10 cellular contexts compared by ENCODE assay signal in the genomic region with DNA sequence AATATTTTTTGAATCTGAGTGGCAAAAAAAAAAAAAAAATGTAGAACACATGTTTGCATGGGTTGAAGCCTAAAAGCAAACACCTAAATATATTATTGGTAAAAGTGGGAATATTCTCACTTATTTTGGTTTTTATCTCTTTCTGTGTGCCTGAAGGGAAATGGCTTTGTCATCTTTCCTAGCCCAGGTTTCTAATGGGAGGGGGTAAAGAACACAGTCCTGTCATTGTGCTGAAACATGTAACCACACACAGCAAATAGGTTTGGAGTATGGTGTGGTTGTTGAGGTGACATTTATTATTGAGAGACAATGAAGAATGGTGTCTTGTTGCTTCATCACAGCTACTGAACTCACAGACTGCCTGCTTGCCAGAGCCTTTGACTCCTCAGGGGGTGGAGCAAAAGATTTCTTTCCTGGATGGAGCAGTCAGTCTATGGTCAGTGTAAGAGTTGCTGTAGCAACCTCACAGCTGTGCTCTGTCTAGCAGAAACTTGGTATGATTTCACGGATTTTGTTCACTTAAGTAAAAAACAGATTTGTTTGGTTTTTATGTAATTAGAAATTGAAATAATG.
DNase-seq lines count a peak whose midpoint lies in the region; ATAC-seq and TF ChIP-seq lines count a peak whose summit lies in the region.
"Had no signal": no experiment of that assay in that cellular context is flagged by ENCODE, and none has a peak within 500 bp of the region (broad histone marks: within the 10 kb centered on the region; RNA-seq: fewer than 3 reads in every experiment).

No MANE protein-coding gene starts in this region.

- no peak overlapping the region for H2AK5ac ChIP-seq in neuronal stem cell (ENCODE audit: low read depth, low read length)

- H3K4me1 ChIP-seq in neuronal stem cell (ENCODE audit: control insufficient read depth in 2 of 2, insufficient read depth in 1 of 2, low read depth in 1 of 2, low read length in 2 of 2), result peaks cover 0 to 6% of the 10 kb centered on the region in 2 donors

- H3K18ac ChIP-seq in neuronal stem cell (ENCODE audit: low read length), result no peak overlapping the region

- no peaks in the 10 kb centered on the region; the same call in 1 of the 2 replicates for H3K36me3 ChIP-seq in H7 (replicated peaks; ENCODE audit: control insufficient read depth, insufficient read depth, low read length)
- peaks cover 0 to 27% of the 10 kb centered on the region in 2 donors for H3K36me3 ChIP-seq in neuronal stem cell (replicated peaks in 1 of 2; ENCODE audit: control insufficient read depth in 2 of 2, insufficient read depth in 2 of 2, low read length in 2 of 2)

- CTCF ChIA-PET in activated CD4-positive, alpha-beta memory T cell treated with anti-CD3 and anti-CD28 coated beads, Interleukin-2, amount 10 ng/mL, durations not matched to agents 7 days and 5 days (lab: Charles Lee), result interaction anchor here (0.7 kb wide), 1 partner anchor 442 kb away, joined by 3 read pairs; no protein-coding TSS in a partner anchor

- no peak overlapping the region for H3K4me3 Mint-ChIP-seq in osteocyte (ENCODE audit: unreplicated experiment)
- no peak overlapping the region for H3K4me3 Mint-ChIP-seq in activated CD4-positive, alpha-beta memory T cell treated with anti-CD3 and anti-CD28 coated beads, Interleukin-2, amount 10 ng/mL, durations not matched to agents 7 days and 5 days
- no peak overlapping the region for H3K4me3 Mint-ChIP-seq in natural killer cell treated with Interleukin-12 subunit alpha and Interleukin-12 subunit beta and Interleukin-15 and Interleukin-18, amount 100 ng/mL, for 72 hours
- H3K4me3 Mint-ChIP-seq: memory B cell had no signal

- H3K36me3 Mint-ChIP-seq in osteocyte (ENCODE audit: unreplicated experiment), result peaks cover 12% of the 10 kb centered on the region
- H3K36me3 Mint-ChIP-seq in activated CD4-positive, alpha-beta memory T cell treated with anti-CD3 and anti-CD28 coated beads, Interleukin-2, amount 10 ng/mL, durations not matched to agents 7 days and 5 days (ENCODE audit: low read depth), result peaks cover 6% of the 10 kb centered on the region
- H3K36me3 Mint-ChIP-seq in natural killer cell treated with Interleukin-12 subunit alpha and Interleukin-12 subunit beta and Interleukin-15 and Interleukin-18, amount 100 ng/mL, for 72 hours, result no peaks in the 10 kb centered on the region
- H3K36me3 Mint-ChIP-seq: activated naive CD4-positive, alpha-beta T cell treated with anti-CD3 and anti-CD28 coated beads, Interleukin-2, amount 50 U/mL, for 72 hours had no signal

- H3K9me3 ChIP-seq in neuronal stem cell (replicated peaks in 1 of 2; ENCODE audit: control insufficient read depth in 2 of 2, insufficient read depth in 1 of 2, low read depth in 1 of 2, low read length in 2 of 2), result no peaks in the 10 kb centered on the region

- peaks cover 9% of the 10 kb centered on the region for H3K4me1 Mint-ChIP-seq in osteocyte (ENCODE audit: unreplicated experiment)
- peaks cover 3% of the 10 kb centered on the region for H3K4me1 Mint-ChIP-seq in activated CD4-positive, alpha-beta memory T cell treated with anti-CD3 and anti-CD28 coated beads, Interleukin-2, amount 10 ng/mL, durations not matched to agents 7 days and 5 days
- H3K4me1 Mint-ChIP-seq in natural killer cell treated with Interleukin-12 subunit alpha and Interleukin-12 subunit beta and Interleukin-15 and Interleukin-18, amount 100 ng/mL, for 72 hours (ENCODE audit: low read depth in 2 of 2), result no peaks in the 10 kb centered on the region
- H3K4me1 Mint-ChIP-seq: memory B cell had no signal

- H3K27me3 ChIP-seq in H7 (ENCODE audit: control insufficient read depth, insufficient read depth, low read length) (no peaks in the 10 kb centered on the region), neuronal stem cell (ENCODE audit: control insufficient read depth in 3 of 3, insufficient read depth in 3 of 3, low read depth in 1 of 3, low read length in 3 of 3) (no peaks in the 10 kb centered on the region)

- no peaks in the 10 kb centered on the region for H3K79me1 ChIP-seq in neuronal stem cell (ENCODE audit: low read depth, low read length)

- POLR2A ChIA-PET in activated CD4-positive, alpha-beta memory T cell treated with anti-CD3 and anti-CD28 coated beads, Interleukin-2, amount 10 ng/mL, durations not matched to agents 7 days and 5 days (lab: Charles Lee), result no interaction called here

- H3K27ac ChIP-seq in neuronal stem cell (replicated peaks; ENCODE audit: low read length), result no peak overlapping the region

- no peak overlapping the region for H2BK15ac ChIP-seq in neuronal stem cell (ENCODE audit: low read length)

- no peak for ATAC-seq in natural killer cell treated with Interleukin-12 subunit alpha and Interleukin-12 subunit beta and Interleukin-15 and Interleukin-18, amount 100 ng/mL, for 72 hours
- ATAC-seq: activated naive CD4-positive, alpha-beta T cell treated with anti-CD3 and anti-CD28 coated beads, Interleukin-2, amount 50 U/mL, for 72 hours had no signal

- no peak overlapping the region for H2BK5ac ChIP-seq in neuronal stem cell (ENCODE audit: low read length)

- H3K14ac ChIP-seq in neuronal stem cell (ENCODE audit: low read length), result no peak overlapping the region

- no peak overlapping the region for H4K91ac ChIP-seq in neuronal stem cell (ENCODE audit: low read depth, low read length, poor library complexity)

- no peak for TF ChIP-seq CTCF in osteocyte (IDR thresholded peaks at IDR 0.05)

- DNase-seq in H7 (peak; percentile 7), NCI-H774 (lab: John Stamatoyannopoulos, UW) (peak; percentile 89), fibroblast of peridontal ligament (ENCODE audit: extremely low read depth) (peak; percentile 86), osteocyte (ENCODE audit: extremely low spot score, unreplicated experiment) (no peak), neuronal stem cell (ENCODE audit: low spot score) (no peak)
- DNase-seq in activated CD4-positive, alpha-beta memory T cell treated with anti-CD3 and anti-CD28 coated beads, Interleukin-2, amount 10 ng/mL, durations not matched to agents 7 days and 5 days, result no peak
- DNase-seq in activated CD4-positive, CD25-positive, alpha-beta regulatory T cell (lab: John Stamatoyannopoulos, UW), result no peak
- no peak for DNase-seq in natural killer cell treated with Interleukin-12 subunit alpha and Interleukin-12 subunit beta and Interleukin-15 and Interleukin-18, amount 100 ng/mL, for 72 hours (ENCODE audit: low spot score)

- peak overlapping the region; percentile 66 for H3K27ac Mint-ChIP-seq in osteocyte (ENCODE audit: unreplicated experiment)
- H3K27ac Mint-ChIP-seq in activated CD4-positive, alpha-beta memory T cell treated with anti-CD3 and anti-CD28 coated beads, Interleukin-2, amount 10 ng/mL, durations not matched to agents 7 days and 5 days, result no peak overlapping the region
- H3K27ac Mint-ChIP-seq in natural killer cell treated with Interleukin-12 subunit alpha and Interleukin-12 subunit beta and Interleukin-15 and Interleukin-18, amount 100 ng/mL, for 72 hours, result no peak overlapping the region
- H3K27ac Mint-ChIP-seq: activated naive CD4-positive, alpha-beta T cell treated with anti-CD3 and anti-CD28 coated beads, Interleukin-2, amount 50 U/mL, for 72 hours; memory B cell had no signal

- no peak overlapping the region for H3K4me2 ChIP-seq in neuronal stem cell (ENCODE audit: insufficient read depth, low read length, poor library complexity, severe bottlenecking)

- no peak overlapping the region for H2BK120ac ChIP-seq in neuronal stem cell (ENCODE audit: low read depth, low read length)

- H3K4me3 ChIP-seq in H7 (ENCODE audit: insufficient read depth, low read depth, low read length), result no peak overlapping the region
- no peak overlapping the region for H3K4me3 ChIP-seq in neuronal stem cell (ENCODE audit: low read length in 2 of 2)

- H2BK12ac ChIP-seq in neuronal stem cell (ENCODE audit: low read length), result no peak overlapping the region

- no peak overlapping the region for H3K23ac ChIP-seq in neuronal stem cell (ENCODE audit: low read depth, low read length, poor library complexity)

- no peaks in the 10 kb centered on the region for H3K9me3 Mint-ChIP-seq in osteocyte (ENCODE audit: unreplicated experiment)
- H3K9me3 Mint-ChIP-seq in activated CD4-positive, alpha-beta memory T cell treated with anti-CD3 and anti-CD28 coated beads, Interleukin-2, amount 10 ng/mL, durations not matched to agents 7 days and 5 days, result no peaks in the 10 kb centered on the region
- H3K9me3 Mint-ChIP-seq in natural killer cell treated with Interleukin-12 subunit alpha and Interleukin-12 subunit beta and Interleukin-15 and Interleukin-18, amount 100 ng/mL, for 72 hours, result no peaks in the 10 kb centered on the region
- H3K9me3 Mint-ChIP-seq: activated naive CD4-positive, alpha-beta T cell treated with anti-CD3 and anti-CD28 coated beads, Interleukin-2, amount 50 U/mL, for 72 hours; memory B cell had no signal

- H3K4ac ChIP-seq in neuronal stem cell (ENCODE audit: low read length), result no peak overlapping the region

- no peak overlapping the region for H3K9ac ChIP-seq in neuronal stem cell (ENCODE audit: low read depth, low read length, poor library complexity)

- no peak overlapping the region for H2AFZ ChIP-seq in neuronal stem cell (ENCODE audit: low read length)

- no peaks in the 10 kb centered on the region for H3K27me3 Mint-ChIP-seq in osteocyte (ENCODE audit: unreplicated experiment)
- H3K27me3 Mint-ChIP-seq in activated CD4-positive, alpha-beta memory T cell treated with anti-CD3 and anti-CD28 coated beads, Interleukin-2, amount 10 ng/mL, durations not matched to agents 7 days and 5 days, result no peaks in the 10 kb centered on the region
- no peaks in the 10 kb centered on the region for H3K27me3 Mint-ChIP-seq in natural killer cell treated with Interleukin-12 subunit alpha and Interleukin-12 subunit beta and Interleukin-15 and Interleukin-18, amount 100 ng/mL, for 72 hours
- H3K27me3 Mint-ChIP-seq: memory B cell had no signal

- no peak overlapping the region for H4K8ac ChIP-seq in neuronal stem cell (ENCODE audit: low read depth, low read length)

- no CpG with 5 or more reads among the region's 1 CpG for WGBS in neuronal stem cell (ENCODE audit: extremely low coverage in 2 of 2, insufficient read length in 2 of 2, insufficient replicate concordance in 1 of 2), 2 donors

Comparison
In these comparisons a context has a peak if more than half of its experiments do, and no peak if none do; other contexts are left out.
1. DNase-seq: peak in H7 (single experiment), NCI-H774 (single experiment) and fibroblast of peridontal ligament (single experiment); none in osteocyte (single experiment), neuronal stem cell (single experiment), activated CD4-positive, alpha-beta memory T cell treated with anti-CD3 and anti-CD28 coated beads, Interleukin-2, amount 10 ng/mL, durations not matched to agents 7 days and 5 days (single experiment), activated CD4-positive, CD25-positive, alpha-beta regulatory T cell (0 of 4) and natural killer cell treated with Interleukin-12 subunit alpha and Interleukin-12 subunit beta and Interleukin-15 and Interleukin-18, amount 100 ng/mL, for 72 hours (single experiment).